Comparison of ENCODE assay signal across 1 cellular context in the genomic region with DNA sequence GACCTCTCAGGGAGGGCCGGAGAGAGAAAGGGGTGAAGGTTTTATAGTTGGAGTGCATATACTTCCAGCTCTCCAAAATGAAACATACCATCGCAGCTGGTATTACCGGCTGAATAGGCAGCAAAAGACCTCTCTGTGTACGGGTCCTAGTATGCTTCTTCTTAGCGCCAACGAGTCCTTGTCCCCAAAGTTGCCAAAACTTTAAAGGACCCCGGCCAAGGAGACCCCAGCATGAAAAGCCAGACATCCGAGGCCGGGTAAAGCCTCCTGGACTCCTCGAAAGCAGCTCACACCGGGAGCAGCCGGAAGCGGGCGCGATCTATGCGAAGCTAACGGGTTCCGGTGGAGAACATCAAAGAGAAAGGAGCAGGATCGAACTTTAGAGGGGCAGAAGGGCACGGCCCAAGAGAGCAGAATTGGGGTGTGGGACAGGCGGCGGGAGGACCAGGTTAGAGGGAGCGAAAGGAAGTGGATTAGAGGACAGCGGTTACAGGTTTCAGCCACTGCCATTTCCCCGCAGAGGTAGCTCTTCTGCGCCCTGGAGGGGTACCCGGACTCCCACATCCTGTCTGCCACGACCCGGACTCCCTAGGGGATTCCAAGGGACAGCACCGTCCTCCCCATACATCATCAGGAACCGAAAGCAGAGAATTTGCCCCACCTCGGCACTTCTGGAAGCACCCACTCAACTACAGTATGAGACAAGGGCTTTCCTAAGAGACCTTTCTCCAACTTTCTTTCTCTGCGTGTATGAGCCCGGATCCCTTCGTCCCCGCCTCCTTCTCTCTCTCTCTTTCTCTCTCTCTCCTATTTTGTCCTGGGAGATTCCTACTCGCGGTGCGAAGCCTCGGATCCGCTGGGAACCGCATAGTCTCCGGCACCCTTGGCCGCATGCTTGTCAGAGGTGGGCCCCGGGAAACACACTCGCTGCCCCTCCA.
A peak's percentile ranks its signal among the peaks of the same experiment; 100 is the strongest.
TF ChIP-seq lines count a peak whose summit lies in the region.

No MANE protein-coding gene starts in this region.

TF ChIP-seq in HepG2, 621 proteins besides CTCF, POLR2A, EP300 and RAD21 (continued from another document and continues in another):
- TF ChIP-seq ONECUT2 (CRISPR knock-in tag; IDR thresholded peaks at IDR 0.05) = no peak
- no peak for TF ChIP-seq MED8 (CRISPR knock-in tag; IDR thresholded peaks at IDR 0.05; ENCODE audit: insufficient replicate concordance)
- no peak for TF ChIP-seq ATF7-NPFF (CRISPR knock-in tag; IDR thresholded peaks at IDR 0.05; ENCODE audit: low read depth)
- no peak for TF ChIP-seq NFYC (CRISPR knock-in tag; IDR thresholded peaks at IDR 0.05)
- TF ChIP-seq SUZ12 (IDR thresholded peaks at IDR 0.05; ENCODE audit: low read depth, low read length) = no peak
- TF ChIP-seq ARNTL (CRISPR knock-in tag; IDR thresholded peaks at IDR 0.05) = no peak
- TF ChIP-seq MZF1 (CRISPR knock-in tag; IDR thresholded peaks at IDR 0.05; ENCODE audit: borderline replicate concordance) = no peak
- TF ChIP-seq BCL6 (CRISPR knock-in tag; IDR thresholded peaks at IDR 0.05) = peak; percentile 89
- no peak for TF ChIP-seq MTA1 (CRISPR knock-in tag; IDR thresholded peaks at IDR 0.05; ENCODE audit: borderline replicate concordance)
- peak; percentile 31; the same call in 1 of the 2 replicates for TF ChIP-seq GABPB1 (CRISPR knock-in tag; IDR thresholded peaks at IDR 0.05)
- no peak for TF ChIP-seq ZMYM3 (CRISPR knock-in tag; IDR thresholded peaks at IDR 0.05)
- TF ChIP-seq HOXA5 (CRISPR knock-in tag; IDR thresholded peaks at IDR 0.05) = no peak
- no peak for TF ChIP-seq ZNF260 (CRISPR knock-in tag; IDR thresholded peaks at IDR 0.05; ENCODE audit: borderline replicate concordance, low read depth)
- TF ChIP-seq, protein P1, sequence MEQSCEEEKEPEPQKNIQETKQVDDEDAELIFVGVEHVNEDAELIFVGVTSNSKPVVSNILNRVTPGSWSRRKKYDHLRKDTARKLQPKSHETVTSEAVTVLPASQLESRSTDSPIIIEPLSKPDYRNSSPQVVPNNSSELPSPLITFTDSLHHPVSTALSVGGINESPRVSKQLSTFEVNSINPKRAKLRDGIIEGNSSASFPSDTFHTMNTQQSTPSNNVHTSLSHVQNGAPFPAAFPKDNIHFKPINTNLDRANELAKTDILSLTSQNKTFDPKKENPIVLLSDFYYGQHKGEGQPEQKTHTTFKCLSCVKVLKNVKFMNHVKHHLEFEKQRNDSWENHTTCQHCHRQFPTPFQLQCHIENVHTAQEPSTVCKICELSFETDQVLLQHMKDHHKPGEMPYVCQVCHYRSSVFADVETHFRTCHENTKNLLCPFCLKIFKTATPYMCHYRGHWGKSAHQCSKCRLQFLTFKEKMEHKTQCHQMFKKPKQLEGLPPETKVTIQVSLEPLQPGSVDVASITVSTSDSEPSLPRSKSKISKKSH (CRISPR knock-in tag; IDR thresholded peaks at IDR 0.05; ENCODE audit: borderline replicate concordance) = no peak
- TF ChIP-seq MEIS1 (CRISPR knock-in tag; IDR thresholded peaks at IDR 0.05; ENCODE audit: borderline replicate concordance) = no peak
- TF ChIP-seq RNF2 (conservative IDR thresholded peaks at IDR 0.05; ENCODE audit: low read depth) = peak; percentile 94
- peak; percentile 34; the same call in 1 of the 2 replicates for TF ChIP-seq ZNF263 (CRISPR knock-in tag; IDR thresholded peaks at IDR 0.05)
- TF ChIP-seq HNRNPH1 (optimal IDR thresholded peaks at IDR 0.05; ENCODE audit: low read depth, low read length) = no peak
- TF ChIP-seq, protein P2, sequence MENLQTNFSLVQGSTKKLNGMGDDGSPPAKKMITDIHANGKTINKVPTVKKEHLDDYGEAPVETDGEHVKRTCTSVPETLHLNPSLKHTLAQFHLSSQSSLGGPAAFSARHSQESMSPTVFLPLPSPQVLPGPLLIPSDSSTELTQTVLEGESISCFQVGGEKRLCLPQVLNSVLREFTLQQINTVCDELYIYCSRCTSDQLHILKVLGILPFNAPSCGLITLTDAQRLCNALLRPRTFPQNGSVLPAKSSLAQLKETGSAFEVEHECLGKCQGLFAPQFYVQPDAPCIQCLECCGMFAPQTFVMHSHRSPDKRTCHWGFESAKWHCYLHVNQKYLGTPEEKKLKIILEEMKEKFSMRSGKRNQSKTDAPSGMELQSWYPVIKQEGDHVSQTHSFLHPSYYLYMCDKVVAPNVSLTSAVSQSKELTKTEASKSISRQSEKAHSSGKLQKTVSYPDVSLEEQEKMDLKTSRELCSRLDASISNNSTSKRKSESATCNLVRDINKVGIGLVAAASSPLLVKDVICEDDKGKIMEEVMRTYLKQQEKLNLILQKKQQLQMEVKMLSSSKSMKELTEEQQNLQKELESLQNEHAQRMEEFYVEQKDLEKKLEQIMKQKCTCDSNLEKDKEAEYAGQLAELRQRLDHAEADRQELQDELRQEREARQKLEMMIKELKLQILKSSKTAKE (CRISPR knock-in tag; IDR thresholded peaks at IDR 0.05; ENCODE audit: borderline replicate concordance) = no peak
- 0 out of 2 replicates have a peak, but pooled peaks have one; percentile 16 for TF ChIP-seq ZNF552 (CRISPR knock-in tag; IDR thresholded peaks at IDR 0.05; ENCODE audit: borderline replicate concordance)
- TF ChIP-seq, protein P3, sequence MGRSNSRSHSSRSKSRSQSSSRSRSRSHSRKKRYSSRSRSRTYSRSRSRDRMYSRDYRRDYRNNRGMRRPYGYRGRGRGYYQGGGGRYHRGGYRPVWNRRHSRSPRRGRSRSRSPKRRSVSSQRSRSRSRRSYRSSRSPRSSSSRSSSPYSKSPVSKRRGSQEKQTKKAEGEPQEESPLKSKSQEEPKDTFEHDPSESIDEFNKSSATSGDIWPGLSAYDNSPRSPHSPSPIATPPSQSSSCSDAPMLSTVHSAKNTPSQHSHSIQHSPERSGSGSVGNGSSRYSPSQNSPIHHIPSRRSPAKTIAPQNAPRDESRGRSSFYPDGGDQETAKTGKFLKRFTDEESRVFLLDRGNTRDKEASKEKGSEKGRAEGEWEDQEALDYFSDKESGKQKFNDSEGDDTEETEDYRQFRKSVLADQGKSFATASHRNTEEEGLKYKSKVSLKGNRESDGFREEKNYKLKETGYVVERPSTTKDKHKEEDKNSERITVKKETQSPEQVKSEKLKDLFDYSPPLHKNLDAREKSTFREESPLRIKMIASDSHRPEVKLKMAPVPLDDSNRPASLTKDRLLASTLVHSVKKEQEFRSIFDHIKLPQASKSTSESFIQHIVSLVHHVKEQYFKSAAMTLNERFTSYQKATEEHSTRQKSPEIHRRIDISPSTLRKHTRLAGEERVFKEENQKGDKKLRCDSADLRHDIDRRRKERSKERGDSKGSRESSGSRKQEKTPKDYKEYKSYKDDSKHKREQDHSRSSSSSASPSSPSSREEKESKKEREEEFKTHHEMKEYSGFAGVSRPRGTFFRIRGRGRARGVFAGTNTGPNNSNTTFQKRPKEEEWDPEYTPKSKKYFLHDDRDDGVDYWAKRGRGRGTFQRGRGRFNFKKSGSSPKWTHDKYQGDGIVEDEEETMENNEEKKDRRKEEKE (IDR thresholded peaks at IDR 0.05) = no peak
- no peak for TF ChIP-seq ZNF883 (CRISPR knock-in tag; IDR thresholded peaks at IDR 0.05; ENCODE audit: not compliant biosample characterization)
- TF ChIP-seq ZFP36L2 (CRISPR knock-in tag; IDR thresholded peaks at IDR 0.05) = no peak
- no peak for TF ChIP-seq EED (CRISPR knock-in tag; IDR thresholded peaks at IDR 0.05)
- TF ChIP-seq DZIP1 (CRISPR knock-in tag; IDR thresholded peaks at IDR 0.05) = no peak
- TF ChIP-seq PHF5A (CRISPR knock-in tag; IDR thresholded peaks at IDR 0.05; ENCODE audit: low read depth, unreplicated experiment) = no peak
- peak; percentile 67 for TF ChIP-seq ZFP36 (IDR thresholded peaks at IDR 0.05; ENCODE audit: borderline replicate concordance, low read depth, low read length, partially characterized antibody)
- no peak for TF ChIP-seq ZNF589 (CRISPR knock-in tag; conservative IDR thresholded peaks at IDR 0.05)
- no peak for TF ChIP-seq ADNP (CRISPR knock-in tag; IDR thresholded peaks at IDR 0.05)
- no peak for TF ChIP-seq ZNF136 (CRISPR knock-in tag; IDR thresholded peaks at IDR 0.05; ENCODE audit: low read depth)
- no peak for TF ChIP-seq ZNF616 (CRISPR knock-in tag; IDR thresholded peaks at IDR 0.05; ENCODE audit: low read depth)
- TF ChIP-seq PHF21A (CRISPR knock-in tag; IDR thresholded peaks at IDR 0.05) = no peak
- TF ChIP-seq, protein P4, sequence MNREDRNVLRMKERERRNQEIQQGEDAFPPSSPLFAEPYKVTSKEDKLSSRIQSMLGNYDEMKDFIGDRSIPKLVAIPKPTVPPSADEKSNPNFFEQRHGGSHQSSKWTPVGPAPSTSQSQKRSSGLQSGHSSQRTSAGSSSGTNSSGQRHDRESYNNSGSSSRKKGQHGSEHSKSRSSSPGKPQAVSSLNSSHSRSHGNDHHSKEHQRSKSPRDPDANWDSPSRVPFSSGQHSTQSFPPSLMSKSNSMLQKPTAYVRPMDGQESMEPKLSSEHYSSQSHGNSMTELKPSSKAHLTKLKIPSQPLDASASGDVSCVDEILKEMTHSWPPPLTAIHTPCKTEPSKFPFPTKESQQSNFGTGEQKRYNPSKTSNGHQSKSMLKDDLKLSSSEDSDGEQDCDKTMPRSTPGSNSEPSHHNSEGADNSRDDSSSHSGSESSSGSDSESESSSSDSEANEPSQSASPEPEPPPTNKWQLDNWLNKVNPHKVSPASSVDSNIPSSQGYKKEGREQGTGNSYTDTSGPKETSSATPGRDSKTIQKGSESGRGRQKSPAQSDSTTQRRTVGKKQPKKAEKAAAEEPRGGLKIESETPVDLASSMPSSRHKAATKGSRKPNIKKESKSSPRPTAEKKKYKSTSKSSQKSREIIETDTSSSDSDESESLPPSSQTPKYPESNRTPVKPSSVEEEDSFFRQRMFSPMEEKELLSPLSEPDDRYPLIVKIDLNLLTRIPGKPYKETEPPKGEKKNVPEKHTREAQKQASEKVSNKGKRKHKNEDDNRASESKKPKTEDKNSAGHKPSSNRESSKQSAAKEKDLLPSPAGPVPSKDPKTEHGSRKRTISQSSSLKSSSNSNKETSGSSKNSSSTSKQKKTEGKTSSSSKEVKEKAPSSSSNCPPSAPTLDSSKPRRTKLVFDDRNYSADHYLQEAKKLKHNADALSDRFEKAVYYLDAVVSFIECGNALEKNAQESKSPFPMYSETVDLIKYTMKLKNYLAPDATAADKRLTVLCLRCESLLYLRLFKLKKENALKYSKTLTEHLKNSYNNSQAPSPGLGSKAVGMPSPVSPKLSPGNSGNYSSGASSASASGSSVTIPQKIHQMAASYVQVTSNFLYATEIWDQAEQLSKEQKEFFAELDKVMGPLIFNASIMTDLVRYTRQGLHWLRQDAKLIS (CRISPR knock-in tag; IDR thresholded peaks at IDR 0.05) = no peak
- no peak for TF ChIP-seq ZNF121 (CRISPR knock-in tag; IDR thresholded peaks at IDR 0.05)
- TF ChIP-seq, protein P5, sequence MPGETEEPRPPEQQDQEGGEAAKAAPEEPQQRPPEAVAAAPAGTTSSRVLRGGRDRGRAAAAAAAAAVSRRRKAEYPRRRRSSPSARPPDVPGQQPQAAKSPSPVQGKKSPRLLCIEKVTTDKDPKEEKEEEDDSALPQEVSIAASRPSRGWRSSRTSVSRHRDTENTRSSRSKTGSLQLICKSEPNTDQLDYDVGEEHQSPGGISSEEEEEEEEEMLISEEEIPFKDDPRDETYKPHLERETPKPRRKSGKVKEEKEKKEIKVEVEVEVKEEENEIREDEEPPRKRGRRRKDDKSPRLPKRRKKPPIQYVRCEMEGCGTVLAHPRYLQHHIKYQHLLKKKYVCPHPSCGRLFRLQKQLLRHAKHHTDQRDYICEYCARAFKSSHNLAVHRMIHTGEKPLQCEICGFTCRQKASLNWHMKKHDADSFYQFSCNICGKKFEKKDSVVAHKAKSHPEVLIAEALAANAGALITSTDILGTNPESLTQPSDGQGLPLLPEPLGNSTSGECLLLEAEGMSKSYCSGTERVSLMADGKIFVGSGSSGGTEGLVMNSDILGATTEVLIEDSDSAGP (CRISPR knock-in tag; IDR thresholded peaks at IDR 0.05; ENCODE audit: borderline replicate concordance) = no peak
- TF ChIP-seq ARID4A (CRISPR knock-in tag; IDR thresholded peaks at IDR 0.05; ENCODE audit: borderline replicate concordance) = no peak
- TF ChIP-seq MIER2 (CRISPR knock-in tag; IDR thresholded peaks at IDR 0.05) = no peak
- no peak for TF ChIP-seq GABPA (IDR thresholded peaks at IDR 0.05; ENCODE audit: low read depth, low read length)
- TF ChIP-seq GABPA (CRISPR knock-in tag; IDR thresholded peaks at IDR 0.05; ENCODE audit: low read depth) = peak; percentile 60
- TF ChIP-seq ZNF251 (CRISPR knock-in tag; IDR thresholded peaks at IDR 0.05) = no peak
